ENCODE assay signal across 1 cellular context in genomic region chr3:183745300-183746098, GRCh38.
A peak's percentile ranks its signal among the peaks of the same experiment; 100 is the strongest.
TF ChIP-seq lines count a peak whose summit lies in the region.

No MANE protein-coding gene starts in this region.

TF ChIP-seq in HepG2, 621 proteins besides CTCF, POLR2A, EP300 and RAD21 (continued from another document):
- TF ChIP-seq ZBTB40 (IDR thresholded peaks at IDR 0.05) (no peak), ZBTB40 (CRISPR knock-in tag; IDR thresholded peaks at IDR 0.05) (no peak), NR2F6 (IDR thresholded peaks at IDR 0.05) (peak; percentile 67), NR2F6 (CRISPR knock-in tag; IDR thresholded peaks at IDR 0.05) (peak; percentile 67; the same call in 1 of the 2 replicates), CREB1 (IDR thresholded peaks at IDR 0.05) (peak; percentile 59; the same call in 1 of the 2 replicates), CREB1 (CRISPR knock-in tag; IDR thresholded peaks at IDR 0.05) (no peak), GABPA (IDR thresholded peaks at IDR 0.05; ENCODE audit: low read depth, low read length) (no peak), GABPA (CRISPR knock-in tag; IDR thresholded peaks at IDR 0.05; ENCODE audit: low read depth) (peak; percentile 61), ZNF225 (CRISPR knock-in tag; IDR thresholded peaks at IDR 0.05) (no peak)
